ENCODE assay signal across 1 cellular context in the genomic region with DNA sequence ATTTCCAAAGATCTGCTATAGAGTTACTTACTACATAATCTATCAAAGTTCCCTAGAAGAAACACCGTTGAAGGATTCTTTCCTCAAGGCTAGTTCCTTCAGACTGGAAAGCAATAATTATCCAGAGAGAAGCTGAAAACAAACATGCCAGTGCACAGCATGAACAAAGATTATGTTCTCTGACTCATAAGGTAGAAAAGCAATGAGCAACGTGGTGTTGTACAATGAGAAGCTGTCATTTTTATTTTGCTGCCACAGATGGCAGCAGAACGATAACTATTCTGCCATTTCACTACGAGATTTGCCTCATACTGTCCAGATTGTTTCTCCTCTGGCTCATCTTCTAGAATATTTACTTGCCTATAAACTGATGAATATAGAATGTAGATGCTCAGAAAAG.
TF ChIP-seq lines count a peak whose summit lies in the region.

No MANE protein-coding gene starts in this region.

TF ChIP-seq in HEK293, 187 proteins besides CTCF, POLR2A, EP300 and RAD21 (continued from another document and continues in another):
- TF ChIP-seq, protein P1, sequence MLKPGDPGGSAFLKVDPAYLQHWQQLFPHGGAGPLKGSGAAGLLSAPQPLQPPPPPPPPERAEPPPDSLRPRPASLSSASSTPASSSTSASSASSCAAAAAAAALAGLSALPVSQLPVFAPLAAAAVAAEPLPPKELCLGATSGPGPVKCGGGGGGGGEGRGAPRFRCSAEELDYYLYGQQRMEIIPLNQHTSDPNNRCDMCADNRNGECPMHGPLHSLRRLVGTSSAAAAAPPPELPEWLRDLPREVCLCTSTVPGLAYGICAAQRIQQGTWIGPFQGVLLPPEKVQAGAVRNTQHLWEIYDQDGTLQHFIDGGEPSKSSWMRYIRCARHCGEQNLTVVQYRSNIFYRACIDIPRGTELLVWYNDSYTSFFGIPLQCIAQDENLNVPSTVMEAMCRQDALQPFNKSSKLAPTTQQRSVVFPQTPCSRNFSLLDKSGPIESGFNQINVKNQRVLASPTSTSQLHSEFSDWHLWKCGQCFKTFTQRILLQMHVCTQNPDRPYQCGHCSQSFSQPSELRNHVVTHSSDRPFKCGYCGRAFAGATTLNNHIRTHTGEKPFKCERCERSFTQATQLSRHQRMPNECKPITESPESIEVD (tag by site-specific recombination; IDR thresholded peaks at IDR 0.05), result peak; percentile 42; the same call in 1 of the 2 replicates
- TF ChIP-seq ZNF335 (tag by site-specific recombination; conservative IDR thresholded peaks at IDR 0.05) (0 out of 2 replicates have a peak, but pooled peaks have one; percentile 12), HOXC10 (CRISPR knock-in tag; IDR thresholded peaks at IDR 0.05) (no peak), ZNF394 (tag by site-specific recombination; IDR thresholded peaks at IDR 0.05; ENCODE audit: borderline replicate concordance) (peak; percentile 90), KLF8 (tag by site-specific recombination; IDR thresholded peaks at IDR 0.05) (no peak), FEZF1 (tag by site-specific recombination; IDR thresholded peaks at IDR 0.05) (peak; percentile 94), ZNF623 (tag by site-specific recombination; IDR thresholded peaks at IDR 0.05) (no peak), ZNF114 (tag by site-specific recombination; IDR thresholded peaks at IDR 0.05) (no peak), ZNF239 (tag by site-specific recombination; IDR thresholded peaks at IDR 0.05) (no peak), ZBTB17 (tag by site-specific recombination; IDR thresholded peaks at IDR 0.05) (peak; percentile 55; the same call in 1 of the 2 replicates), ZNF223 (tag by site-specific recombination; IDR thresholded peaks at IDR 0.05) (no peak), ZNF629 (tag by site-specific recombination; IDR thresholded peaks at IDR 0.05) (peak; percentile 57; the same call in 1 of the 2 replicates), TRIM28 (IDR thresholded peaks at IDR 0.05; ENCODE audit: borderline replicate concordance, low read length) (0 out of 2 replicates have a peak, but pooled peaks have one; percentile 67), ZNF157 (tag by site-specific recombination; IDR thresholded peaks at IDR 0.05) (no peak), PRDM1 (tag by site-specific recombination; IDR thresholded peaks at IDR 0.05) (peak; percentile 69), ZNF701 (tag by site-specific recombination; IDR thresholded peaks at IDR 0.05) (no peak), ZSCAN30 (tag by site-specific recombination; IDR thresholded peaks at IDR 0.05) (peak; percentile 34; the same call in 1 of the 2 replicates), ZBTB1 (tag by site-specific recombination; IDR thresholded peaks at IDR 0.05) (no peak), SCRT1 (tag by site-specific recombination; IDR thresholded peaks at IDR 0.05; ENCODE audit: borderline replicate concordance) (no peak), KLF9 (tag by site-specific recombination; IDR thresholded peaks at IDR 0.05; ENCODE audit: low read depth) (no peak), IKZF3 (tag by site-specific recombination; IDR thresholded peaks at IDR 0.05) (no peak), ZNF837 (tag by site-specific recombination; IDR thresholded peaks at IDR 0.05) (no peak), ZNF10 (tag by site-specific recombination; IDR thresholded peaks at IDR 0.05) (no peak)
- TF ChIP-seq, protein P2, sequence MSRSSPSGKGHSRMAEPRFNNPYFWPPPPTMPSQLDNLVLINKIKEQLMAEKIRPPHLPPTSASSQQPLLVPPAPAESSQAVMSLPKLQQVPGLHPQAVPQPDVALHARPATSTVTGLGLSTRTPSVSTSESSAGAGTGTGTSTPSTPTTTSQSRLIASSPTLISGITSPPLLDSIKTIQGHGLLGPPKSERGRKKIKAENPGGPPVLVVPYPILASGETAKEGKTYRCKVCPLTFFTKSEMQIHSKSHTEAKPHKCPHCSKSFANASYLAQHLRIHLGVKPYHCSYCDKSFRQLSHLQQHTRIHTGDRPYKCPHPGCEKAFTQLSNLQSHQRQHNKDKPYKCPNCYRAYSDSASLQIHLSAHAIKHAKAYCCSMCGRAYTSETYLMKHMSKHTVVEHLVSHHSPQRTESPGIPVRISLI (tag by site-specific recombination; IDR thresholded peaks at IDR 0.05), result no peak
- TF ChIP-seq, protein P3, sequence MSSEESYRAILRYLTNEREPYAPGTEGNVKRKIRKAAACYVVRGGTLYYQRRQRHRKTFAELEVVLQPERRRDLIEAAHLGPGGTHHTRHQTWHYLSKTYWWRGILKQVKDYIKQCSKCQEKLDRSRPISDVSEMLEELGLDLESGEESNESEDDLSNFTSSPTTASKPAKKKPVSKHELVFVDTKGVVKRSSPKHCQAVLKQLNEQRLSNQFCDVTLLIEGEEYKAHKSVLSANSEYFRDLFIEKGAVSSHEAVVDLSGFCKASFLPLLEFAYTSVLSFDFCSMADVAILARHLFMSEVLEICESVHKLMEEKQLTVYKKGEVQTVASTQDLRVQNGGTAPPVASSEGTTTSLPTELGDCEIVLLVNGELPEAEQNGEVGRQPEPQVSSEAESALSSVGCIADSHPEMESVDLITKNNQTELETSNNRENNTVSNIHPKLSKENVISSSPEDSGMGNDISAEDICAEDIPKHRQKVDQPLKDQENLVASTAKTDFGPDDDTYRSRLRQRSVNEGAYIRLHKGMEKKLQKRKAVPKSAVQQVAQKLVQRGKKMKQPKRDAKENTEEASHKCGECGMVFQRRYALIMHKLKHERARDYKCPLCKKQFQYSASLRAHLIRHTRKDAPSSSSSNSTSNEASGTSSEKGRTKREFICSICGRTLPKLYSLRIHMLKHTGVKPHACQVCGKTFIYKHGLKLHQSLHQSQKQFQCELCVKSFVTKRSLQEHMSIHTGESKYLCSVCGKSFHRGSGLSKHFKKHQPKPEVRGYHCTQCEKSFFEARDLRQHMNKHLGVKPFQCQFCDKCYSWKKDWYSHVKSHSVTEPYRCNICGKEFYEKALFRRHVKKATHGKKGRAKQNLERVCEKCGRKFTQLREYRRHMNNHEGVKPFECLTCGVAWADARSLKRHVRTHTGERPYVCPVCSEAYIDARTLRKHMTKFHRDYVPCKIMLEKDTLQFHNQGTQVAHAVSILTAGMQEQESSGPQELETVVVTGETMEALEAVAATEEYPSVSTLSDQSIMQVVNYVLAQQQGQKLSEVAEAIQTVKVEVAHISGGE (tag by site-specific recombination; conservative IDR thresholded peaks at IDR 0.05; ENCODE audit: low read depth), result no peak
- TF ChIP-seq, protein P4, sequence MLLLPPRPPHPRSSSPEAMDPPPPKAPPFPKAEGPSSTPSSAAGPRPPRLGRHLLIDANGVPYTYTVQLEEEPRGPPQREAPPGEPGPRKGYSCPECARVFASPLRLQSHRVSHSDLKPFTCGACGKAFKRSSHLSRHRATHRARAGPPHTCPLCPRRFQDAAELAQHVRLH (tag by site-specific recombination; IDR thresholded peaks at IDR 0.05), result no peak
- TF ChIP-seq, protein P5, sequence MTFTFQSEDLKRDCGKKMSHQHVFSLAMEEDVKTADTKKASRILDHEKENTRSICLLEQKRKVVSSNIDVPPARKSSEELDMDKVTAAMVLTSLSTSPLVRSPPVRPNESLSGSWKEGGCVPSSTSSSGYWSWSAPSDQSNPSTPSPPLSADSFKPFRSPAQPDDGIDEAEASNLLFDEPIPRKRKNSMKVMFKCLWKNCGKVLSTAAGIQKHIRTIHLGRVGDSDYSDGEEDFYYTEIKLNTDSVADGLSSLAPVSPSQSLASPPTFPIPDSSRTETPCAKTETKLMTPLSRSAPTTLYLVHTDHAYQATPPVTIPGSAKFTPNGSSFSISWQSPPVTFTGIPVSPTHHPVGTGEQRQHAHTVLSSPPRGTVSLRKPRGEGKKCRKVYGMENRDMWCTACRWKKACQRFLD (tag by site-specific recombination; IDR thresholded peaks at IDR 0.05), result no peak
- TF ChIP-seq, protein P6, sequence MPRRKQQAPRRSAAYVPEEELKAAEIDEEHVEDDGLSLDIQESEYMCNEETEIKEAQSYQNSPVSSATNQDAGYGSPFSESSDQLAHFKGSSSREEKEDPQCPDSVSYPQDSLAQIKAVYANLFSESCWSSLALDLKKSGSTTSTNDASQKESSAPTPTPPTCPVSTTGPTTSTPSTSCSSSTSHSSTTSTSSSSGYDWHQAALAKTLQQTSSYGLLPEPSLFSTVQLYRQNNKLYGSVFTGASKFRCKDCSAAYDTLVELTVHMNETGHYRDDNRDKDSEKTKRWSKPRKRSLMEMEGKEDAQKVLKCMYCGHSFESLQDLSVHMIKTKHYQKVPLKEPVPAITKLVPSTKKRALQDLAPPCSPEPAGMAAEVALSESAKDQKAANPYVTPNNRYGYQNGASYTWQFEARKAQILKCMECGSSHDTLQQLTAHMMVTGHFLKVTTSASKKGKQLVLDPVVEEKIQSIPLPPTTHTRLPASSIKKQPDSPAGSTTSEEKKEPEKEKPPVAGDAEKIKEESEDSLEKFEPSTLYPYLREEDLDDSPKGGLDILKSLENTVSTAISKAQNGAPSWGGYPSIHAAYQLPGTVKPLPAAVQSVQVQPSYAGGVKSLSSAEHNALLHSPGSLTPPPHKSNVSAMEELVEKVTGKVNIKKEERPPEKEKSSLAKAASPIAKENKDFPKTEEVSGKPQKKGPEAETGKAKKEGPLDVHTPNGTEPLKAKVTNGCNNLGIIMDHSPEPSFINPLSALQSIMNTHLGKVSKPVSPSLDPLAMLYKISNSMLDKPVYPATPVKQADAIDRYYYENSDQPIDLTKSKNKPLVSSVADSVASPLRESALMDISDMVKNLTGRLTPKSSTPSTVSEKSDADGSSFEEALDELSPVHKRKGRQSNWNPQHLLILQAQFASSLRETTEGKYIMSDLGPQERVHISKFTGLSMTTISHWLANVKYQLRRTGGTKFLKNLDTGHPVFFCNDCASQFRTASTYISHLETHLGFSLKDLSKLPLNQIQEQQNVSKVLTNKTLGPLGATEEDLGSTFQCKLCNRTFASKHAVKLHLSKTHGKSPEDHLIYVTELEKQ (tag by site-specific recombination; IDR thresholded peaks at IDR 0.05; ENCODE audit: borderline replicate concordance), result no peak
- TF ChIP-seq, protein P7, sequence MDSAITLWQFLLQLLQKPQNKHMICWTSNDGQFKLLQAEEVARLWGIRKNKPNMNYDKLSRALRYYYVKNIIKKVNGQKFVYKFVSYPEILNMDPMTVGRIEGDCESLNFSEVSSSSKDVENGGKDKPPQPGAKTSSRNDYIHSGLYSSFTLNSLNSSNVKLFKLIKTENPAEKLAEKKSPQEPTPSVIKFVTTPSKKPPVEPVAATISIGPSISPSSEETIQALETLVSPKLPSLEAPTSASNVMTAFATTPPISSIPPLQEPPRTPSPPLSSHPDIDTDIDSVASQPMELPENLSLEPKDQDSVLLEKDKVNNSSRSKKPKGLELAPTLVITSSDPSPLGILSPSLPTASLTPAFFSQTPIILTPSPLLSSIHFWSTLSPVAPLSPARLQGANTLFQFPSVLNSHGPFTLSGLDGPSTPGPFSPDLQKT (IDR thresholded peaks at IDR 0.05; ENCODE audit: borderline replicate concordance, low read depth, low read length), result no peak
- TF ChIP-seq, protein P8, sequence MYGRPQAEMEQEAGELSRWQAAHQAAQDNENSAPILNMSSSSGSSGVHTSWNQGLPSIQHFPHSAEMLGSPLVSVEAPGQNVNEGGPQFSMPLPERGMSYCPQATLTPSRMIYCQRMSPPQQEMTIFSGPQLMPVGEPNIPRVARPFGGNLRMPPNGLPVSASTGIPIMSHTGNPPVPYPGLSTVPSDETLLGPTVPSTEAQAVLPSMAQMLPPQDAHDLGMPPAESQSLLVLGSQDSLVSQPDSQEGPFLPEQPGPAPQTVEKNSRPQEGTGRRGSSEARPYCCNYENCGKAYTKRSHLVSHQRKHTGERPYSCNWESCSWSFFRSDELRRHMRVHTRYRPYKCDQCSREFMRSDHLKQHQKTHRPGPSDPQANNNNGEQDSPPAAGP (tag by site-specific recombination; IDR thresholded peaks at IDR 0.05), result no peak
- TF ChIP-seq, protein P9, sequence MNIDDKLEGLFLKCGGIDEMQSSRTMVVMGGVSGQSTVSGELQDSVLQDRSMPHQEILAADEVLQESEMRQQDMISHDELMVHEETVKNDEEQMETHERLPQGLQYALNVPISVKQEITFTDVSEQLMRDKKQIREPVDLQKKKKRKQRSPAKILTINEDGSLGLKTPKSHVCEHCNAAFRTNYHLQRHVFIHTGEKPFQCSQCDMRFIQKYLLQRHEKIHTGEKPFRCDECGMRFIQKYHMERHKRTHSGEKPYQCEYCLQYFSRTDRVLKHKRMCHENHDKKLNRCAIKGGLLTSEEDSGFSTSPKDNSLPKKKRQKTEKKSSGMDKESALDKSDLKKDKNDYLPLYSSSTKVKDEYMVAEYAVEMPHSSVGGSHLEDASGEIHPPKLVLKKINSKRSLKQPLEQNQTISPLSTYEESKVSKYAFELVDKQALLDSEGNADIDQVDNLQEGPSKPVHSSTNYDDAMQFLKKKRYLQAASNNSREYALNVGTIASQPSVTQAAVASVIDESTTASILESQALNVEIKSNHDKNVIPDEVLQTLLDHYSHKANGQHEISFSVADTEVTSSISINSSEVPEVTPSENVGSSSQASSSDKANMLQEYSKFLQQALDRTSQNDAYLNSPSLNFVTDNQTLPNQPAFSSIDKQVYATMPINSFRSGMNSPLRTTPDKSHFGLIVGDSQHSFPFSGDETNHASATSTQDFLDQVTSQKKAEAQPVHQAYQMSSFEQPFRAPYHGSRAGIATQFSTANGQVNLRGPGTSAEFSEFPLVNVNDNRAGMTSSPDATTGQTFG (tag by site-specific recombination; IDR thresholded peaks at IDR 0.05; ENCODE audit: borderline replicate concordance), result no peak
- TF ChIP-seq, protein P10, sequence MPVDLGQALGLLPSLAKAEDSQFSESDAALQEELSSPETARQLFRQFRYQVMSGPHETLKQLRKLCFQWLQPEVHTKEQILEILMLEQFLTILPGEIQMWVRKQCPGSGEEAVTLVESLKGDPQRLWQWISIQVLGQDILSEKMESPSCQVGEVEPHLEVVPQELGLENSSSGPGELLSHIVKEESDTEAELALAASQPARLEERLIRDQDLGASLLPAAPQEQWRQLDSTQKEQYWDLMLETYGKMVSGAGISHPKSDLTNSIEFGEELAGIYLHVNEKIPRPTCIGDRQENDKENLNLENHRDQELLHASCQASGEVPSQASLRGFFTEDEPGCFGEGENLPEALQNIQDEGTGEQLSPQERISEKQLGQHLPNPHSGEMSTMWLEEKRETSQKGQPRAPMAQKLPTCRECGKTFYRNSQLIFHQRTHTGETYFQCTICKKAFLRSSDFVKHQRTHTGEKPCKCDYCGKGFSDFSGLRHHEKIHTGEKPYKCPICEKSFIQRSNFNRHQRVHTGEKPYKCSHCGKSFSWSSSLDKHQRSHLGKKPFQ (tag by site-specific recombination; IDR thresholded peaks at IDR 0.05), result no peak
- TF ChIP-seq, protein P11, sequence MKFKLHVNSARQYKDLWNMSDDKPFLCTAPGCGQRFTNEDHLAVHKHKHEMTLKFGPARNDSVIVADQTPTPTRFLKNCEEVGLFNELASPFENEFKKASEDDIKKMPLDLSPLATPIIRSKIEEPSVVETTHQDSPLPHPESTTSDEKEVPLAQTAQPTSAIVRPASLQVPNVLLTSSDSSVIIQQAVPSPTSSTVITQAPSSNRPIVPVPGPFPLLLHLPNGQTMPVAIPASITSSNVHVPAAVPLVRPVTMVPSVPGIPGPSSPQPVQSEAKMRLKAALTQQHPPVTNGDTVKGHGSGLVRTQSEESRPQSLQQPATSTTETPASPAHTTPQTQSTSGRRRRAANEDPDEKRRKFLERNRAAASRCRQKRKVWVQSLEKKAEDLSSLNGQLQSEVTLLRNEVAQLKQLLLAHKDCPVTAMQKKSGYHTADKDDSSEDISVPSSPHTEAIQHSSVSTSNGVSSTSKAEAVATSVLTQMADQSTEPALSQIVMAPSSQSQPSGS (tag by site-specific recombination; IDR thresholded peaks at IDR 0.05; ENCODE audit: low read depth), result no peak
- TF ChIP-seq, protein P12, sequence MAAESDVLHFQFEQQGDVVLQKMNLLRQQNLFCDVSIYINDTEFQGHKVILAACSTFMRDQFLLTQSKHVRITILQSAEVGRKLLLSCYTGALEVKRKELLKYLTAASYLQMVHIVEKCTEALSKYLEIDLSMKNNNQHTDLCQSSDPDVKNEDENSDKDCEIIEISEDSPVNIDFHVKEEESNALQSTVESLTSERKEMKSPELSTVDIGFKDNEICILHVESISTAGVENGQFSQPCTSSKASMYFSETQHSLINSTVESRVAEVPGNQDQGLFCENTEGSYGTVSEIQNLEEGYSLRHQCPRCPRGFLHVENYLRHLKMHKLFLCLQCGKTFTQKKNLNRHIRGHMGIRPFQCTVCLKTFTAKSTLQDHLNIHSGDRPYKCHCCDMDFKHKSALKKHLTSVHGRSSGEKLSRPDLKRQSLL (tag by site-specific recombination; IDR thresholded peaks at IDR 0.05), result no peak; the same call in 1 of the 2 replicates
